Comparison of ENCODE assay signal across 12 cellular contexts in genomic region chr20:64050261-64051032, GRCh38. TPM values are rescaled to one million over a fixed set of nuclear protein-coding genes. Genes with fewer than 3 reads are reported as not detected.
A peak's percentile ranks its signal among the peaks of the same experiment; 100 is the strongest.
DNase-seq lines count a peak whose midpoint lies in the region; ATAC-seq and TF ChIP-seq lines count a peak whose summit lies in the region.
"Had no signal": no experiment of that assay in that cellular context is flagged by ENCODE, and none has a peak within 500 bp of the region (broad histone marks: within the 10 kb centered on the region; RNA-seq: fewer than 3 reads in every experiment).

No MANE protein-coding gene starts in this region.

- POLR2A ChIA-PET in A673 (lab: Charles Lee; ENCODE audit: low non-redundant PET) = no interaction called here
- POLR2A ChIA-PET in HEK293 (lab: Yijun Ruan, JAX) = interaction anchor here (0.9 kb wide), 1 partner anchor 11 kb away, joined by 3 read pairs; no protein-coding TSS in a partner anchor
- POLR2A ChIA-PET in naive thymus-derived CD8-positive, alpha-beta T cell (lab: Charles Lee) = interaction anchor here (7.5 kb wide), 1 partner anchor 10 kb away, joined by 53 read pairs; no protein-coding TSS in a partner anchor

- ATAC-seq in naive thymus-derived CD8-positive, alpha-beta T cell = no peak
- ATAC-seq in GM18520 (IDR thresholded peaks at IDR 0.05; ENCODE audit: unreplicated experiment) (no peak), GM21390 (IDR thresholded peaks at IDR 0.05; ENCODE audit: unreplicated experiment) (no peak)

- CTCF ChIA-PET in A673 (lab: Charles Lee) (no interaction called here), HEK293 (lab: Yijun Ruan, JAX) (interaction anchor here (1.3 kb wide), 1 partner anchor 11 kb away, joined by 7 read pairs; no protein-coding TSS in a partner anchor)

- H3K9me3 Mint-ChIP-seq in naive thymus-derived CD8-positive, alpha-beta T cell = no peaks in the 10 kb centered on the region

- no peaks in the 10 kb centered on the region for H3K36me3 Mint-ChIP-seq in naive thymus-derived CD8-positive, alpha-beta T cell

- H3K4me3 ChIP-seq in A673 (ENCODE audit: low read depth, low read length, poor library complexity, severe bottlenecking) = peak overlapping the region; percentile 34
- H3K4me3 ChIP-seq in HEK293 (ENCODE audit: low read depth, low read length) = no peak overlapping the region

- H3K9me3 ChIP-seq in A673 (ENCODE audit: low read depth, low read length, poor library complexity, severe bottlenecking) = no peaks in the 10 kb centered on the region
- no peaks in the 10 kb centered on the region for H3K9me3 ChIP-seq in HEK293 (ENCODE audit: control insufficient read depth, insufficient read depth, low read depth, low read length)

- H3K4me1 ChIP-seq in A673 (ENCODE audit: insufficient read depth, low read length, poor library complexity, severe bottlenecking) = peaks cover 8% of the 10 kb centered on the region
- peaks cover 6% of the 10 kb centered on the region for H3K4me1 ChIP-seq in HEK293 (ENCODE audit: control insufficient read depth, insufficient read depth, low read length)

- TF ChIP-seq CTCF in A673 (conservative IDR thresholded peaks at IDR 0.05; ENCODE audit: low read depth, low read length) = no peak
- TF ChIP-seq CTCF in HEK293 (tag by site-specific recombination; IDR thresholded peaks at IDR 0.05) = peak; percentile 22; the same call in 1 of the 2 replicates

- peaks cover 0 to 64% (median 21%) of the 10 kb centered on the region in 5 donors for H3K27me3 Mint-ChIP-seq in naive thymus-derived CD8-positive, alpha-beta T cell

- H3K36me3 ChIP-seq in A673 (ENCODE audit: insufficient read depth, low read length, poor library complexity, severe bottlenecking) = no peaks in the 10 kb centered on the region
- peaks cover 0 to 5% of the 10 kb centered on the region in 2 experiments; a peak in 1 of 3 replicates for H3K36me3 ChIP-seq in HEK293 (ENCODE audit: control insufficient read depth in 2 of 2, insufficient read depth in 1 of 2, low read length in 2 of 2)

- BruUV-seq in A673 (replicated peaks; lab: Mats Ljungman, UMichigan) = no TSS peak

- H3K4me1 Mint-ChIP-seq in naive thymus-derived CD8-positive, alpha-beta T cell = peaks cover 15 to 26% (median 19%) of the 10 kb centered on the region in 4 donors

- H3K27ac ChIP-seq in A673 (ENCODE audit: low read depth, low read length, poor library complexity, severe bottlenecking) (no peak overlapping the region), HEK293 (ENCODE audit: extremely low read depth, low read depth, low read length) (0 out of 2 replicates have a peak overlapping the region, but pooled peaks have one; percentile 22)

- H3K27ac Mint-ChIP-seq in naive thymus-derived CD8-positive, alpha-beta T cell = no peak overlapping the region

- DNase-seq in A673 (ENCODE audit: low spot score) (no peak), ecto neural progenitor cell (ENCODE audit: low spot score) (peak; percentile 51), T-helper 9 cell (no peak), SHP77 treated with DMSO at 0.1 percent for 48 hours (lab: John Stamatoyannopoulos, UW) (no peak)
- no peak for DNase-seq in naive thymus-derived CD8-positive, alpha-beta T cell
- DNase-seq: NCI-H1092; NCI-H510A; RPMI8226; stimulated activated CD4-positive, alpha-beta T cell treated with anti-CD3 and anti-CD28 coated beads, Interleukin-12 subunit alpha, Interleukin-12 subunit beta, amount 100 ng/mL, for 4 hours had no signal

- intact Hi-C loops in A673 (cut with micrococcal nuclease; ENCODE audit: unreplicated experiment) = no loop called here

- peaks cover 9% of the 10 kb centered on the region for H3K27me3 ChIP-seq in A673 (replicated peaks; ENCODE audit: insufficient read depth, low read depth, low read length, poor library complexity)

- peak overlapping the region in 7 of 10 donors; percentile 22 to 63 (median 38) for H3K4me3 Mint-ChIP-seq in naive thymus-derived CD8-positive, alpha-beta T cell

TF ChIP-seq in HEK293, 187 proteins besides CTCF, POLR2A, EP300 and RAD21 (continues in another document):
- TF ChIP-seq ZNF692 (tag by site-specific recombination; IDR thresholded peaks at IDR 0.05) = peak; percentile 97
- peak; percentile 68 for TF ChIP-seq GLIS1 (tag by site-specific recombination; IDR thresholded peaks at IDR 0.05)
- 0 out of 2 replicates have a peak, but pooled peaks have one; percentile 38 for TF ChIP-seq GLIS2 (tag by site-specific recombination; IDR thresholded peaks at IDR 0.05)
- peak; percentile 58 for TF ChIP-seq ZNF335 (tag by site-specific recombination; conservative IDR thresholded peaks at IDR 0.05)
- TF ChIP-seq ZNF341 (tag by site-specific recombination; IDR thresholded peaks at IDR 0.05; ENCODE audit: low read depth) = peak; percentile 83
- TF ChIP-seq, protein P1, sequence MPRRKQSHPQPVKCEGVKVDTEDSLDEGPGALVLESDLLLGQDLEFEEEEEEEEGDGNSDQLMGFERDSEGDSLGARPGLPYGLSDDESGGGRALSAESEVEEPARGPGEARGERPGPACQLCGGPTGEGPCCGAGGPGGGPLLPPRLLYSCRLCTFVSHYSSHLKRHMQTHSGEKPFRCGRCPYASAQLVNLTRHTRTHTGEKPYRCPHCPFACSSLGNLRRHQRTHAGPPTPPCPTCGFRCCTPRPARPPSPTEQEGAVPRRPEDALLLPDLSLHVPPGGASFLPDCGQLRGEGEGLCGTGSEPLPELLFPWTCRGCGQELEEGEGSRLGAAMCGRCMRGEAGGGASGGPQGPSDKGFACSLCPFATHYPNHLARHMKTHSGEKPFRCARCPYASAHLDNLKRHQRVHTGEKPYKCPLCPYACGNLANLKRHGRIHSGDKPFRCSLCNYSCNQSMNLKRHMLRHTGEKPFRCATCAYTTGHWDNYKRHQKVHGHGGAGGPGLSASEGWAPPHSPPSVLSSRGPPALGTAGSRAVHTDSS (tag by site-specific recombination; IDR thresholded peaks at IDR 0.05) = no peak
- TF ChIP-seq BCL6B (tag by site-specific recombination; IDR thresholded peaks at IDR 0.05) = no peak
- no peak for TF ChIP-seq KLF9 (tag by site-specific recombination; IDR thresholded peaks at IDR 0.05; ENCODE audit: low read depth)
- no peak for TF ChIP-seq ZNF324 (tag by site-specific recombination; IDR thresholded peaks at IDR 0.05)
- TF ChIP-seq, protein P2, sequence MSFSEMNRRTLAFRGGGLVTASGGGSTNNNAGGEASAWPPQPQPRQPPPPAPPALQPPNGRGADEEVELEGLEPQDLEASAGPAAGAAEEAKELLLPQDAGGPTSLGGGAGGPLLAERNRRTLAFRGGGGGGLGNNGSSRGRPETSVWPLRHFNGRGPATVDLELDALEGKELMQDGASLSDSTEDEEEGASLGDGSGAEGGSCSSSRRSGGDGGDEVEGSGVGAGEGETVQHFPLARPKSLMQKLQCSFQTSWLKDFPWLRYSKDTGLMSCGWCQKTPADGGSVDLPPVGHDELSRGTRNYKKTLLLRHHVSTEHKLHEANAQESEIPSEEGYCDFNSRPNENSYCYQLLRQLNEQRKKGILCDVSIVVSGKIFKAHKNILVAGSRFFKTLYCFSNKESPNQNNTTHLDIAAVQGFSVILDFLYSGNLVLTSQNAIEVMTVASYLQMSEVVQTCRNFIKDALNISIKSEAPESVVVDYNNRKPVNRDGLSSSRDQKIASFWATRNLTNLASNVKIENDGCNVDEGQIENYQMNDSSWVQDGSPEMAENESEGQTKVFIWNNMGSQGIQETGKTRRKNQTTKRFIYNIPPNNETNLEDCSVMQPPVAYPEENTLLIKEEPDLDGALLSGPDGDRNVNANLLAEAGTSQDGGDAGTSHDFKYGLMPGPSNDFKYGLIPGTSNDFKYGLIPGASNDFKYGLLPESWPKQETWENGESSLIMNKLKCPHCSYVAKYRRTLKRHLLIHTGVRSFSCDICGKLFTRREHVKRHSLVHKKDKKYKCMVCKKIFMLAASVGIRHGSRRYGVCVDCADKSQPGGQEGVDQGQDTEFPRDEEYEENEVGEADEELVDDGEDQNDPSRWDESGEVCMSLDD (tag by site-specific recombination; IDR thresholded peaks at IDR 0.05) = peak; percentile 24; the same call in 1 of the 2 replicates
- peak; percentile 19; the same call in 1 of the 2 replicates for TF ChIP-seq ZNF423 (tag by site-specific recombination; IDR thresholded peaks at IDR 0.05)

RNA-seq across cellular contexts. Expression of gene SOX18, which starts 1.0 kb away (rescaled TPM):
- total RNA-seq in A673 (2021) = 0.30 and 0.70 TPM in 2 replicates
- not detected for total RNA-seq in naive thymus-derived CD8-positive, alpha-beta T cell
- not detected for polyA plus RNA-seq in naive thymus-derived CD8-positive, alpha-beta T cell

RNA-seq across cellular contexts. Expression of gene TCEA2, which starts 12.6 kb away (rescaled TPM):
- 35.0 and 41.3 TPM in 2 replicates for total RNA-seq in A673 (2021)
- 10 to 100 TPM; 42.0 to 42.7 TPM for total RNA-seq in naive thymus-derived CD8-positive, alpha-beta T cell
- polyA plus RNA-seq in naive thymus-derived CD8-positive, alpha-beta T cell = 10 to 100 TPM; 22.5 to 33.0 (median 32.1) TPM

RNA-seq across cellular contexts. Expression of gene C20orf204, which starts 14.5 kb away (rescaled TPM):
- total RNA-seq in A673 (2021) = 2.4 and 2.5 TPM in 2 replicates
- total RNA-seq in naive thymus-derived CD8-positive, alpha-beta T cell = 1 to 10 TPM; 5.6 to 5.8 TPM
- under 1 TPM in 1 of 3 donors, not detected in 2; 0.54 TPM for polyA plus RNA-seq in naive thymus-derived CD8-positive, alpha-beta T cell

RNA-seq across cellular contexts. Expression of gene RGS19, which starts 28.9 kb away (rescaled TPM):
- 14.4 and 16.4 TPM in 2 replicates for total RNA-seq in A673 (2021)
- total RNA-seq in naive thymus-derived CD8-positive, alpha-beta T cell = 10 to 100 TPM; 16.9 to 20.7 TPM
- 10 to 100 TPM; 50.9 to 67.5 (median 59.4) TPM for polyA plus RNA-seq in naive thymus-derived CD8-positive, alpha-beta T cell

RNA-seq across cellular contexts. Expression of gene OPRL1, which starts 29.4 kb away (rescaled TPM):
- 0.32 and 0.46 TPM in 2 replicates for total RNA-seq in A673 (2021)
- total RNA-seq in naive thymus-derived CD8-positive, alpha-beta T cell = 1 to 10 TPM in 1 of 2 experiments, under 1 TPM in 1; 0.91 to 1.1 TPM
- polyA plus RNA-seq in naive thymus-derived CD8-positive, alpha-beta T cell = 1 to 10 TPM in 1 of 3 donors, under 1 TPM in 2; 0.77 to 1.6 (median 0.82) TPM
